ENCODE assay signal across 1 cellular context in genomic region chr6:32082951-32083350, GRCh38.
TF ChIP-seq lines count a peak whose summit lies in the region.

No MANE protein-coding gene starts in this region.

TF ChIP-seq in IMR-90, 13 proteins besides CTCF, POLR2A, EP300 and RAD21 (continued from another document):
- TF ChIP-seq ELK1 (IDR thresholded peaks at IDR 0.05; ENCODE audit: borderline replicate concordance, low read depth, low read length) (no peak), SMC3 (IDR thresholded peaks at IDR 0.05; ENCODE audit: low read depth, low read length) (no peak), BHLHE40 (IDR thresholded peaks at IDR 0.05; ENCODE audit: low read depth, low read length) (no peak)
